ENCODE assay signal across 9 cellular contexts in genomic region chr12:2813214-2813554, GRCh38. TPM values are rescaled to one million over a fixed set of nuclear protein-coding genes. Genes with fewer than 3 reads are reported as not detected.
DNase-seq lines count a peak whose midpoint lies in the region; ATAC-seq and TF ChIP-seq lines count a peak whose summit lies in the region.
"Had no signal": no experiment of that assay in that cellular context is flagged by ENCODE, and none has a peak within 500 bp of the region (broad histone marks: within the 10 kb centered on the region; RNA-seq: fewer than 3 reads in every experiment).

No MANE protein-coding gene starts in this region.

- intact Hi-C loops in activated B cell treated with CpG ODN at 0.5 μM for 24 hours (cut with micrococcal nuclease) (loop anchor here (1.0 kb wide), 2 partner anchors 77 to 130 kb away; partner anchors contain the start of gene TULP3), spleen (cut with DNase I; ENCODE audit: low total_unique reads) (no loop called here)

- H3K4me1 ChIP-seq in GM23338 (ENCODE audit: insufficient read depth) (no peaks in the 10 kb centered on the region), iPS DF 6.9 (ENCODE audit: control insufficient read depth, insufficient read depth, low read length) (no peaks in the 10 kb centered on the region), spleen (peaks cover 16 to 40% (median 33%) of the 10 kb centered on the region in 6 donors)

- ATAC-seq in GM23338 (no peak; the same call in 2 of the 3 replicates), activated B cell treated with CpG ODN at 0.5 μM for 24 hours (ENCODE audit: low read depth) (peak; percentile 1), GM21390 (IDR thresholded peaks at IDR 0.05; ENCODE audit: unreplicated experiment) (no peak), GM19395 (IDR thresholded peaks at IDR 0.05; ENCODE audit: unreplicated experiment) (no peak)

- peak overlapping the region; percentile 100 for H3K4me3 Mint-ChIP-seq in GM23338
- peak overlapping the region; percentile 100 for H3K4me3 Mint-ChIP-seq in activated B cell treated with CpG ODN at 0.5 μM for 24 hours

- no peaks in the 10 kb centered on the region for H4K20me1 ChIP-seq in GM23338 (replicated peaks; ENCODE audit: insufficient read depth)

- H3K36me3 ChIP-seq in GM23338 (ENCODE audit: insufficient read depth) (0 out of 2 replicates have a peak, but pooled peaks cover 7% of the 10 kb centered on the region), iPS DF 6.9 (ENCODE audit: control insufficient read depth, insufficient read depth, low read length) (peaks cover 5% of the 10 kb centered on the region; the same call in 1 of the 2 replicates), spleen (peaks cover 0 to 39% (median 14%) of the 10 kb centered on the region in 6 donors)

- H3F3A ChIP-seq in GM23338 (replicated peaks; ENCODE audit: low read depth), result no peaks in the 10 kb centered on the region; the same call in 1 of the 2 replicates

- H3K4me1 Mint-ChIP-seq in GM23338, result peaks cover 12% of the 10 kb centered on the region
- peaks cover 36% of the 10 kb centered on the region for H3K4me1 Mint-ChIP-seq in activated B cell treated with CpG ODN at 0.5 μM for 24 hours

- H3K4me2 ChIP-seq in GM23338, result peak overlapping the region; percentile 88

- peak overlapping the region; percentile 100 for H3K27ac Mint-ChIP-seq in GM23338
- peak overlapping the region; percentile 99 for H3K27ac Mint-ChIP-seq in activated B cell treated with CpG ODN at 0.5 μM for 24 hours

- TF ChIP-seq CTCF in GM23338 (conservative IDR thresholded peaks at IDR 0.05; ENCODE audit: low read depth in 2 of 2) (no peak), activated B cell treated with CpG ODN at 0.5 μM for 24 hours (IDR thresholded peaks at IDR 0.05) (no peak), spleen (IDR thresholded peaks at IDR 0.05 in 8 of 11, conservative IDR thresholded peaks at IDR 0.05 in 3 of 11) (no peak)

- no peaks in the 10 kb centered on the region for H3K9me3 ChIP-seq in iPS DF 6.9 (ENCODE audit: control insufficient read depth, insufficient read depth, low read length)
- no peaks in the 10 kb centered on the region for H3K9me3 ChIP-seq in spleen

- CTCF ChIA-PET in activated B cell treated with CpG ODN at 0.5 μM for 24 hours (lab: Charles Lee), result interaction anchor here (1.0 kb wide), 1 partner anchor 130 kb away, joined by 3 read pairs; no protein-coding TSS in a partner anchor

- POLR2A ChIA-PET in activated B cell treated with CpG ODN at 0.5 μM for 24 hours (lab: Charles Lee), result interaction anchor here (0.8 to 2.9 kb wide), 4 partner anchors 18 to 122 kb away, joined by 3 to 36 read pairs (median 8); partner anchors contain the start of genes FKBP4 and TULP3

- peaks cover 31% of the 10 kb centered on the region for H3K79me2 ChIP-seq in GM23338 (replicated peaks; ENCODE audit: insufficient read depth)

- DNase-seq in GM23338 (ENCODE audit: low spot score) (no peak), activated B cell treated with CpG ODN at 0.5 μM for 24 hours (no peak), iPS DF 6.9 (ENCODE audit: low read depth, low spot score) (no peak), spleen (no peak), AG20443 (ENCODE audit: low spot score) (no peak), NCI-H187 (lab: John Stamatoyannopoulos, UW) (no peak)

- H3K27me3 Mint-ChIP-seq in GM23338 (ENCODE audit: insufficient read depth, low read depth, poor library complexity) (peaks cover 6% of the 10 kb centered on the region), activated B cell treated with CpG ODN at 0.5 μM for 24 hours (no peaks in the 10 kb centered on the region)

- TF ChIP-seq POLR2A in spleen (IDR thresholded peaks at IDR 0.05), result no peak

- H3K4me3 ChIP-seq in GM23338 (peak overlapping the region; percentile 60), iPS DF 6.9 (ENCODE audit: low read length) (peak overlapping the region; percentile 57; the same call in 1 of the 2 replicates), spleen (peak overlapping the region; percentile 59 to 91 (median 75))

- no peaks in the 10 kb centered on the region for H3K9me2 ChIP-seq in GM23338 (ENCODE audit: insufficient read depth)

- no peaks in the 10 kb centered on the region for H3K9me3 Mint-ChIP-seq in GM23338
- no peaks in the 10 kb centered on the region for H3K9me3 Mint-ChIP-seq in activated B cell treated with CpG ODN at 0.5 μM for 24 hours

- H3K27ac ChIP-seq in GM23338 (ENCODE audit: low read depth) (peak overlapping the region; percentile 64), iPS DF 6.9 (ENCODE audit: low read length) (no peak overlapping the region), spleen (peak overlapping the region; percentile 90 to 98 (median 94))

- H3K36me3 Mint-ChIP-seq in GM23338 (ENCODE audit: low read depth) (peaks cover 14% of the 10 kb centered on the region), activated B cell treated with CpG ODN at 0.5 μM for 24 hours (ENCODE audit: low read depth) (peaks cover 31% of the 10 kb centered on the region)

- no CpG with 5 or more reads among the region's 4 CpGs for WGBS in iPS DF 6.9 (ENCODE audit: insufficient coverage, insufficient read length)
- WGBS in spleen, 5 donors, result 2 to 6% (median 5%) methylated on average over 4 of the region's 4 CpGs

- H2AFZ ChIP-seq in GM23338, result no peak overlapping the region; the same call in 1 of the 2 replicates

- H3K27me3 ChIP-seq in GM23338 (ENCODE audit: insufficient read depth) (no peaks in the 10 kb centered on the region), iPS DF 6.9 (ENCODE audit: control insufficient read depth, insufficient read depth, low read length) (no peaks in the 10 kb centered on the region), spleen (replicated peaks in 1 of 7) (no peaks in the 10 kb centered on the region)

TF ChIP-seq in GM23338, 12 proteins besides CTCF, POLR2A, EP300 and RAD21 (continues in another document):
- TF ChIP-seq EZH2 (IDR thresholded peaks at IDR 0.05; ENCODE audit: low read depth, unreplicated experiment) (no peak), STAT1 (IDR thresholded peaks at IDR 0.05; ENCODE audit: unreplicated experiment) (no peak), NANOG (IDR thresholded peaks at IDR 0.05; ENCODE audit: borderline replicate concordance) (no peak)

RNA-seq across cellular contexts. Expression of gene ITFG2, which starts 0.7 kb away (rescaled TPM):
- total RNA-seq in GM23338 (2014; rRNA removed; shearing (Covaris generic)), result 17.3 and 19.8 TPM in 2 replicates
- polyA plus RNA-seq in GM23338 (2016; fragmentation: Nextera tagmentation; extraction: Ambion mirVana), result 32.6 and 41.2 TPM in 2 replicates
- total RNA-seq in activated B cell treated with CpG ODN at 0.5 μM for 24 hours, result 90.1 and 90.6 TPM in 2 replicates
- total RNA-seq in spleen, result 10 to 100 TPM; 42.7 to 79.3 (median 55.0) TPM
- 10 to 100 TPM; 28.9 to 44.3 (median 41.4) TPM for polyA plus RNA-seq in spleen

RNA-seq across cellular contexts. Expression of gene FKBP4, which starts 18.4 kb away (rescaled TPM):
- 203 and 223 TPM in 2 replicates for total RNA-seq in GM23338 (2014; rRNA removed; shearing (Covaris generic))
- polyA plus RNA-seq in GM23338 (2016; fragmentation: Nextera tagmentation; extraction: Ambion mirVana) (117 and 126 TPM in 2 replicates), spleen (10 to 100 TPM in 2 of 3 donors, 1 to 10 TPM in 1; 8.3 to 24.5 (median 15.8) TPM)
- total RNA-seq in activated B cell treated with CpG ODN at 0.5 μM for 24 hours (90.5 and 94.7 TPM in 2 replicates), spleen (10 to 100 TPM; 14.3 to 65.6 (median 27.4) TPM)

RNA-seq across cellular contexts. Expression of gene NRIP2, which starts 21.7 kb away (rescaled TPM):
- total RNA-seq in GM23338 (2014; rRNA removed; shearing (Covaris generic)), result not detected in 2 replicates
- 0.40 and 0.66 TPM in 2 replicates for polyA plus RNA-seq in GM23338 (2016; fragmentation: Nextera tagmentation; extraction: Ambion mirVana)
- total RNA-seq in activated B cell treated with CpG ODN at 0.5 μM for 24 hours, result not detected in 2 replicates
- 10 to 100 TPM in 6 of 7 donors, 1 to 10 TPM in 1; 6.8 to 18.8 (median 10.7) TPM for total RNA-seq in spleen
- 1 to 10 TPM; 1.3 to 2.6 (median 1.5) TPM for polyA plus RNA-seq in spleen
- total RNA-seq: NCI-H460 had no signal

RNA-seq across cellular contexts. Expression of gene TEX52, which starts 43.7 kb away (rescaled TPM):
- not detected in 2 replicates for total RNA-seq in GM23338 (2014; rRNA removed; shearing (Covaris generic))
- polyA plus RNA-seq in GM23338 (2016; fragmentation: Nextera tagmentation; extraction: Ambion mirVana), result not detected in 2 replicates
- not detected in 2 replicates for total RNA-seq in activated B cell treated with CpG ODN at 0.5 μM for 24 hours
- total RNA-seq in spleen, result not detected
- not detected for polyA plus RNA-seq in spleen
- total RNA-seq: NCI-H460 had no signal
